ENCODE assay signal across 11 cellular contexts in genomic region chr2:97745474-97746172, GRCh38. TPM values are rescaled to one million over a fixed set of nuclear protein-coding genes. Genes with fewer than 3 reads are reported as not detected.
DNase-seq lines count a peak whose midpoint lies in the region; ATAC-seq and TF ChIP-seq lines count a peak whose summit lies in the region.
"Had no signal": no experiment of that assay in that cellular context is flagged by ENCODE, and none has a peak within 500 bp of the region (broad histone marks: within the 10 kb centered on the region; RNA-seq: fewer than 3 reads in every experiment).

No MANE protein-coding gene starts in this region.

- no peaks in the 10 kb centered on the region for H3K9me3 ChIP-seq in CD8-positive, alpha-beta memory T cell (ENCODE audit: low read length)
- H3K9me3 ChIP-seq: SK-N-SH had no signal

- peak overlapping the region; percentile 15 to 81 (median 74) for H3K4me3 Mint-ChIP-seq in CD8-positive, alpha-beta memory T cell
- H3K4me3 Mint-ChIP-seq in nephron: no peak overlapping the region

- DNase-seq in CD8-positive, alpha-beta memory T cell: peak in 4 of 5 donors; percentile 29 to 78 (median 50)
- DNase-seq in activated T-cell treated with anti-CD3 and anti-CD28 coated beads for 48 hours (ENCODE audit: low read depth) (peak; percentile 49), foreskin melanocyte (no peak), NOMO-1 treated with DMSO at 0.1 percent for 48 hours (lab: John Stamatoyannopoulos, UW; ENCODE audit: unreplicated experiment) (no peak)
- no peak for DNase-seq in effector CD4-positive, alpha-beta T cell
- DNase-seq: caudate nucleus, SK-N-SH had no signal

- CTCF ChIA-PET in CD8-positive, alpha-beta memory T cell (lab: Charles Lee): interaction anchor here (0.8 to 14.9 kb wide), 5 partner anchors 16 to 155 kb away, joined by 3 to 301 read pairs (median 4); partner anchors contain the start of gene ZAP70

- peak overlapping the region; percentile 13 for H3K27ac ChIP-seq in CD8-positive, alpha-beta memory T cell (ENCODE audit: low read depth, low read length)

- H3K4me1 ChIP-seq in CD8-positive, alpha-beta memory T cell (ENCODE audit: insufficient read depth, low read length): peaks cover 74% of the 10 kb centered on the region

- H3K36me3 Mint-ChIP-seq in CD8-positive, alpha-beta memory T cell: peaks cover 0 to 15% (median 5%) of the 10 kb centered on the region in 3 donors
- H3K36me3 Mint-ChIP-seq in nephron (ENCODE audit: low read depth): peaks cover 21% of the 10 kb centered on the region

- POLR2A ChIA-PET in CD8-positive, alpha-beta memory T cell (lab: Charles Lee): interaction anchor here (1.0 to 1.2 kb wide), 2 partner anchors 36 to 100 kb away, joined by 3 read pairs; partner anchors contain the start of gene COX5B

- peaks cover 70 to 81% (median 79%) of the 10 kb centered on the region in 3 donors for H3K4me1 Mint-ChIP-seq in CD8-positive, alpha-beta memory T cell
- H3K4me1 Mint-ChIP-seq in nephron: peaks cover 52% of the 10 kb centered on the region

- peaks cover 0 to 1% of the 10 kb centered on the region in 2 donors for H3K27me3 Mint-ChIP-seq in CD8-positive, alpha-beta memory T cell
- H3K27me3 Mint-ChIP-seq in nephron (ENCODE audit: low read depth): peaks cover 3% of the 10 kb centered on the region

- H3K9me3 Mint-ChIP-seq in CD8-positive, alpha-beta memory T cell: no peaks in the 10 kb centered on the region
- H3K9me3 Mint-ChIP-seq in nephron: no peaks in the 10 kb centered on the region

- H3K27me3 ChIP-seq in CD8-positive, alpha-beta memory T cell (ENCODE audit: insufficient read depth, low read length, poor library complexity, severe bottlenecking): no peaks in the 10 kb centered on the region

- H3K27ac Mint-ChIP-seq in CD8-positive, alpha-beta memory T cell: peak overlapping the region; percentile 57 to 93 (median 82)
- H3K27ac Mint-ChIP-seq in nephron: peak overlapping the region in 2 of 3 experiments; percentile 2 to 48

- ATAC-seq in HG02610 (IDR thresholded peaks at IDR 0.05; ENCODE audit: unreplicated experiment): peak; percentile 54
- no peak for ATAC-seq in GM18873 (IDR thresholded peaks at IDR 0.05; ENCODE audit: low FRiP score, unreplicated experiment)

- no peak for TF ChIP-seq CTCF in nephron (IDR thresholded peaks at IDR 0.05; ENCODE audit: unreplicated experiment in 3 of 3)

- H3K4me3 ChIP-seq in CD8-positive, alpha-beta memory T cell (ENCODE audit: low read length): no peak overlapping the region

- no peaks in the 10 kb centered on the region for H3K36me3 ChIP-seq in CD8-positive, alpha-beta memory T cell (ENCODE audit: insufficient read depth, low read length)

RNA-seq across cellular contexts. Expression of gene ZAP70, which starts 32.2 kb away (rescaled TPM):
- total RNA-seq in CD8-positive, alpha-beta memory T cell: 100 to 1,000 TPM; 180 to 197 TPM
- 184 TPM for polyA plus RNA-seq in CD8-positive, alpha-beta memory T cell
- total RNA-seq: H4 had no signal

Comparison
In these comparisons a context has a peak if more than half of its experiments do, and no peak if none do; other contexts are left out.
1. DNase-seq: peak in CD8-positive, alpha-beta memory T cell (4 of 5) and activated T-cell treated with anti-CD3 and anti-CD28 coated beads for 48 hours (single experiment); none in foreskin melanocyte (single experiment), effector CD4-positive, alpha-beta T cell (single experiment) and NOMO-1 treated with DMSO at 0.1 percent for 48 hours (single experiment).
2. H3K4me3 Mint-ChIP-seq: peak in CD8-positive, alpha-beta memory T cell (7 of 7); none in nephron (0 of 3).